Comparison of ENCODE assay signal across 16 cellular contexts in genomic region chr20:56957737-56958553, GRCh38.
DNase-seq lines count a peak whose midpoint lies in the region; ATAC-seq, FAIRE-seq and TF ChIP-seq lines count a peak whose summit lies in the region.
"Had no signal": no experiment of that assay in that cellular context is flagged by ENCODE, and none has a peak within 500 bp of the region (broad histone marks: within the 10 kb centered on the region; RNA-seq: fewer than 3 reads in every experiment).

No MANE protein-coding gene starts in this region.

- peaks cover 54% of the 10 kb centered on the region for H3K27me3 Mint-ChIP-seq in stimulated activated naive CD8-positive, alpha-beta T cell treated with anti-CD3 and anti-CD28 coated beads, Interleukin-15, amount 100 ng/mL, for 72 hours

- 39% methylated on average over 34 of the region's 34 CpGs for WGBS in HepG2 (ENCODE audit: low lambda C conversion rate)
- WGBS in right lobe of liver (ENCODE audit: insufficient coverage, low coverage, low lambda C conversion rate, missing lambda C conversion rate): 39% methylated on average over 16 of the region's 34 CpGs

- no peaks in the 10 kb centered on the region for H3K9me3 ChIP-seq in HepG2 (ENCODE audit: low read length)
- no peaks in the 10 kb centered on the region for H3K9me3 ChIP-seq in right lobe of liver
- H3K9me3 ChIP-seq: ovary had no signal

- H3K9me3 Mint-ChIP-seq in stimulated activated naive CD8-positive, alpha-beta T cell treated with anti-CD3 and anti-CD28 coated beads, Interleukin-15, amount 100 ng/mL, for 72 hours: no peaks in the 10 kb centered on the region
- H3K9me3 Mint-ChIP-seq: stimulated activated naive CD8-positive, alpha-beta T cell treated with anti-CD3 and anti-CD28 coated beads, Interleukin-15, Interleukin-2, amounts not matched to agents 100 ng/mL and 50 ng/mL, for 24 hours had no signal

- peaks cover 6 to 59% of the 10 kb centered on the region in 2 experiments; a peak in 4 of 5 replicates for H3K27me3 ChIP-seq in HepG2 (ENCODE audit: control insufficient read depth in 1 of 2, insufficient read depth in 2 of 2, low read length in 2 of 2)
- H3K27me3 ChIP-seq in right lobe of liver: no peaks in the 10 kb centered on the region
- peaks cover 70% of the 10 kb centered on the region for H3K27me3 ChIP-seq in foreskin keratinocyte
- H3K27me3 ChIP-seq: ovary had no signal

- no peaks in the 10 kb centered on the region for H3K79me2 ChIP-seq in HepG2 (ENCODE audit: insufficient read depth, low read length)

- FAIRE-seq in HepG2 (lab: Jason Lieb, UNC): no peak
- FAIRE-seq: K562 had no signal

- H3K27ac ChIP-seq in HepG2 (ENCODE audit: extremely low read length, insufficient read depth, low read length) (no peak overlapping the region), right lobe of liver (no peak overlapping the region), foreskin keratinocyte (no peak overlapping the region)
- H3K27ac ChIP-seq: ovary had no signal

- in situ Hi-C loops in HepG2 (cut with HindIII; ENCODE audit: extremely low pct_ligation_motif_present, low pct_unique_long_range_greater_than_20kb): no loop called here

- ATAC-seq in HepG2 (0 out of 3 replicates have a peak, but pooled peaks have one; percentile 24), right lobe of liver (no peak), foreskin keratinocyte (no peak)
- no peak for ATAC-seq in stimulated activated naive CD8-positive, alpha-beta T cell treated with anti-CD3 and anti-CD28 coated beads, Interleukin-15, amount 100 ng/mL, for 72 hours
- ATAC-seq: K562, left ventricle myocardium superior had no signal

- no peak overlapping the region for H3K4me3 Mint-ChIP-seq in stimulated activated naive CD8-positive, alpha-beta T cell treated with anti-CD3 and anti-CD28 coated beads, Interleukin-15, amount 100 ng/mL, for 72 hours
- H3K4me3 Mint-ChIP-seq: activated naive CD8-positive, alpha-beta T cell; stimulated activated naive CD8-positive, alpha-beta T cell treated with anti-CD3 and anti-CD28 coated beads, Interleukin-15, Interleukin-2, amounts not matched to agents 100 ng/mL and 50 ng/mL, for 24 hours had no signal

- DNase-seq in HepG2 (ENCODE audit: low spot score) (no peak), right lobe of liver (no peak), NCI-H69 (lab: John Stamatoyannopoulos, UW) (peak; percentile 49), fibroblast of gingiva (ENCODE audit: low read depth) (peak; percentile 70), foreskin keratinocyte (no peak), NCI-H2196 treated with DMSO at 0.1 percent for 48 hours (lab: John Stamatoyannopoulos, UW; ENCODE audit: unreplicated experiment) (no peak), NOMO-1 treated with dmso at 0.1 percent for 144 hours (lab: John Stamatoyannopoulos, UW; ENCODE audit: unreplicated experiment) (no peak)
- no peak for DNase-seq in stimulated activated naive CD8-positive, alpha-beta T cell treated with anti-CD3 and anti-CD28 coated beads, Interleukin-15, amount 100 ng/mL, for 72 hours
- DNase-seq: left ventricle myocardium superior; NK-92 treated with Interleukin-12 subunit alpha and Interleukin-12 subunit beta, amount 100 ng/mL, for 24 hours; ovary; stimulated activated CD4-positive, alpha-beta T cell treated with anti-CD3 and anti-CD28 coated beads, Interleukin-2, amount 100 ng/mL, for 24 hours; T-helper 2 cell had no signal

- TF ChIP-seq EP300 in HepG2 (IDR thresholded peaks at IDR 0.05; ENCODE audit: low read depth in 2 of 2, low read length in 2 of 2) (no peak), HepG2 (CRISPR knock-in tag; IDR thresholded peaks at IDR 0.05; ENCODE audit: borderline replicate concordance) (no peak)

- CTCF ChIA-PET in HepG2 (lab: Yijun Ruan, JAX; ENCODE audit: low intra/inter-chr PET ratio, low total read pairs): no interaction called here

- H3K36me3 ChIP-seq in HepG2 (replicated peaks in 1 of 2; ENCODE audit: control insufficient read depth in 1 of 2, insufficient read depth in 2 of 2, low read length in 2 of 2) (no peaks in the 10 kb centered on the region), right lobe of liver (no peaks in the 10 kb centered on the region)
- H3K36me3 ChIP-seq: ovary had no signal

- no peak for TF ChIP-seq RAD21 in HepG2 (CRISPR knock-in tag; IDR thresholded peaks at IDR 0.05)

- no peaks in the 10 kb centered on the region for H3K4me1 Mint-ChIP-seq in stimulated activated naive CD8-positive, alpha-beta T cell treated with anti-CD3 and anti-CD28 coated beads, Interleukin-15, amount 100 ng/mL, for 72 hours

- no TSS peak for BruUV-seq in HepG2 (replicated peaks; lab: Mats Ljungman, UMichigan)

- TF ChIP-seq CTCF in HepG2 (CRISPR knock-in tag; IDR thresholded peaks at IDR 0.05) (no peak), right lobe of liver (IDR thresholded peaks at IDR 0.05) (no peak), foreskin keratinocyte (conservative IDR thresholded peaks at IDR 0.05) (no peak)

- H3K4me3 ChIP-seq in HepG2 (replicated peaks in 1 of 3; ENCODE audit: insufficient read depth in 1 of 3, low read depth in 2 of 3, low read length in 3 of 3) (no peak overlapping the region), right lobe of liver (no peak overlapping the region)
- H3K4me3 ChIP-seq: K562, ovary had no signal

- no peak overlapping the region for H2AFZ ChIP-seq in HepG2 (ENCODE audit: low read length)

- H3K4me1 ChIP-seq in HepG2 (ENCODE audit: insufficient read depth, low read length) (no peaks in the 10 kb centered on the region), right lobe of liver (no peaks in the 10 kb centered on the region), foreskin keratinocyte (no peaks in the 10 kb centered on the region)

- no peak overlapping the region for H3K27ac Mint-ChIP-seq in stimulated activated naive CD8-positive, alpha-beta T cell treated with anti-CD3 and anti-CD28 coated beads, Interleukin-15, amount 100 ng/mL, for 72 hours
- H3K27ac Mint-ChIP-seq: activated naive CD8-positive, alpha-beta T cell; stimulated activated naive CD8-positive, alpha-beta T cell treated with anti-CD3 and anti-CD28 coated beads, Interleukin-15, Interleukin-2, amounts not matched to agents 100 ng/mL and 50 ng/mL, for 24 hours had no signal

- POLR2A ChIA-PET in HepG2 (lab: Yijun Ruan, JAX): no interaction called here

- no peaks in the 10 kb centered on the region for H4K20me1 ChIP-seq in HepG2 (ENCODE audit: insufficient read depth, low read length)

- no peak overlapping the region for H3K9ac ChIP-seq in HepG2 (ENCODE audit: insufficient read depth, low read depth, low read length)

- H3K4me2 ChIP-seq in HepG2 (ENCODE audit: low read depth, low read length): no peak overlapping the region

- intact Hi-C loops in HepG2 (cut with micrococcal nuclease; ENCODE audit: unreplicated experiment): no loop called here
- intact Hi-C loops in right lobe of liver (cut with DNase I): no loop called here

- TF ChIP-seq POLR2A in HepG2 (IDR thresholded peaks at IDR 0.05; ENCODE audit: insufficient read depth in 1 of 2, low read depth in 2 of 2, low read length in 2 of 2): no peak
- TF ChIP-seq POLR2A in right lobe of liver (IDR thresholded peaks at IDR 0.05): no peak

TF ChIP-seq in HepG2, 621 proteins besides CTCF, POLR2A, EP300 and RAD21 (continues in another document):
- TF ChIP-seq ZKSCAN1 (IDR thresholded peaks at IDR 0.05; ENCODE audit: low read length) (no peak), UBTF (CRISPR knock-in tag; IDR thresholded peaks at IDR 0.05) (no peak), ATF7-NPFF (CRISPR knock-in tag; IDR thresholded peaks at IDR 0.05; ENCODE audit: low read depth) (no peak), ZNF891 (CRISPR knock-in tag; IDR thresholded peaks at IDR 0.05) (no peak), MYPOP (CRISPR knock-in tag; IDR thresholded peaks at IDR 0.05) (no peak), KLF13 (CRISPR knock-in tag; IDR thresholded peaks at IDR 0.05) (no peak), ZSCAN22 (CRISPR knock-in tag; IDR thresholded peaks at IDR 0.05) (no peak), PHF20 (CRISPR knock-in tag; IDR thresholded peaks at IDR 0.05) (no peak)

Comparison
In these comparisons a context has a peak if more than half of its experiments do, and no peak if none do; other contexts are left out.
1. DNase-seq: peak in NCI-H69 (single experiment) and fibroblast of gingiva (single experiment); none in HepG2 (single experiment), right lobe of liver (0 of 3), foreskin keratinocyte (0 of 2), NCI-H2196 treated with DMSO at 0.1 percent for 48 hours (single experiment), stimulated activated naive CD8-positive, alpha-beta T cell treated with anti-CD3 and anti-CD28 coated beads, Interleukin-15, amount 100 ng/mL, for 72 hours (0 of 2) and NOMO-1 treated with dmso at 0.1 percent for 144 hours (single experiment).